20 cellular contexts compared by ENCODE assay signal in genomic region chr17:73900516-73900915, GRCh38.
"Had no signal": no experiment of that assay in that cellular context is flagged by ENCODE, and none has a peak within 500 bp of the region (broad histone marks: within the 10 kb centered on the region; RNA-seq: fewer than 3 reads in every experiment).

No MANE protein-coding gene starts in this region.

- H3K9me3 Mint-ChIP-seq: memory B cell; mesothelial cell of epicardium; natural killer cell treated with Interleukin-12 subunit alpha and Interleukin-12 subunit beta and Interleukin-15 and Interleukin-18, amount 100 ng/mL, for 72 hours; stimulated activated naive B cell treated with anti-CD40 and anti-IgM and Interleukin-4, amounts not matched to agents 10 μg/mL and 1 μg/mL and 100 μg/mL, for 72 hours; stimulated activated naive CD8-positive, alpha-beta T cell treated with anti-CD3 and anti-CD28 coated beads, Interleukin-15, amount 100 ng/mL, for 72 hours had no signal

- ATAC-seq: gastrocnemius medialis; heart right ventricle; left lung; lower lobe of right lung; natural killer cell treated with Interleukin-12 subunit alpha and Interleukin-12 subunit beta and Interleukin-15 and Interleukin-18, amount 100 ng/mL, for 72 hours; psoas muscle; sciatic nerve; stimulated activated naive B cell treated with anti-CD40 and anti-IgM and Interleukin-4, amounts not matched to agents 10 μg/mL and 1 μg/mL and 100 μg/mL, for 72 hours; stimulated activated naive CD8-positive, alpha-beta T cell treated with anti-CD3 and anti-CD28 coated beads, Interleukin-15, amount 100 ng/mL, for 72 hours had no signal

- H3K4me3 Mint-ChIP-seq: memory B cell; mesothelial cell of epicardium; natural killer cell treated with Interleukin-12 subunit alpha and Interleukin-12 subunit beta and Interleukin-15 and Interleukin-18, amount 100 ng/mL, for 72 hours; stimulated activated naive B cell treated with anti-CD40 and anti-IgM and Interleukin-4, amounts not matched to agents 10 μg/mL and 1 μg/mL and 100 μg/mL, for 72 hours; stimulated activated naive CD8-positive, alpha-beta T cell treated with anti-CD3 and anti-CD28 coated beads, Interleukin-15, amount 100 ng/mL, for 72 hours had no signal

- DNase-seq: effector CD8-positive, alpha-beta T cell; gastrocnemius medialis; heart right ventricle; hypothalamus; left lung; lower lobe of right lung; psoas muscle; retina; stimulated activated CD4-positive, alpha-beta T cell treated with anti-CD3 and anti-CD28 coated beads, Interleukin-2, amount 100 ng/mL, for 24 hours; stimulated activated CD4-positive, alpha-beta T cell treated with anti-CD3 and anti-CD28 coated beads, Interleukin-4, amount 100 ng/mL, for 4 hours; stimulated activated naive B cell treated with anti-CD40 and anti-IgM and Interleukin-4, amounts not matched to agents 10 μg/mL and 1 μg/mL and 100 μg/mL, for 72 hours; stimulated activated naive CD8-positive, alpha-beta T cell treated with anti-CD3 and anti-CD28 coated beads, Interleukin-15, amount 100 ng/mL, for 72 hours; testis had no signal

- H3K9me3 ChIP-seq: esophagus muscularis mucosa, gastrocnemius medialis, heart right ventricle, left lung, lower lobe of right lung, psoas muscle, testis, tibial nerve had no signal

- H3K36me3 ChIP-seq: esophagus muscularis mucosa, gastrocnemius medialis, heart right ventricle, left lung, lower lobe of right lung, tibial nerve had no signal

- H3K27ac ChIP-seq: coronary artery, esophagus muscularis mucosa, gastrocnemius medialis, heart right ventricle, left lung, lower lobe of right lung, psoas muscle, testis, tibial nerve had no signal

- H3K27me3 ChIP-seq: testis had no signal

- H3K27ac Mint-ChIP-seq: memory B cell; mesothelial cell of epicardium; stimulated activated naive B cell treated with anti-CD40 and anti-IgM and Interleukin-4, amounts not matched to agents 10 μg/mL and 1 μg/mL and 100 μg/mL, for 72 hours; stimulated activated naive CD8-positive, alpha-beta T cell treated with anti-CD3 and anti-CD28 coated beads, Interleukin-15, amount 100 ng/mL, for 72 hours had no signal

- H3K4me3 ChIP-seq: coronary artery, esophagus muscularis mucosa, gastrocnemius medialis, heart right ventricle, left lung, lower lobe of right lung, psoas muscle, testis, tibial nerve had no signal

- H3K4me1 ChIP-seq: psoas muscle, testis had no signal

- H3K36me3 Mint-ChIP-seq: memory B cell; mesothelial cell of epicardium; natural killer cell treated with Interleukin-12 subunit alpha and Interleukin-12 subunit beta and Interleukin-15 and Interleukin-18, amount 100 ng/mL, for 72 hours; stimulated activated naive B cell treated with anti-CD40 and anti-IgM and Interleukin-4, amounts not matched to agents 10 μg/mL and 1 μg/mL and 100 μg/mL, for 72 hours had no signal
